ENCODE assay signal across 20 cellular contexts in the genomic region with DNA sequence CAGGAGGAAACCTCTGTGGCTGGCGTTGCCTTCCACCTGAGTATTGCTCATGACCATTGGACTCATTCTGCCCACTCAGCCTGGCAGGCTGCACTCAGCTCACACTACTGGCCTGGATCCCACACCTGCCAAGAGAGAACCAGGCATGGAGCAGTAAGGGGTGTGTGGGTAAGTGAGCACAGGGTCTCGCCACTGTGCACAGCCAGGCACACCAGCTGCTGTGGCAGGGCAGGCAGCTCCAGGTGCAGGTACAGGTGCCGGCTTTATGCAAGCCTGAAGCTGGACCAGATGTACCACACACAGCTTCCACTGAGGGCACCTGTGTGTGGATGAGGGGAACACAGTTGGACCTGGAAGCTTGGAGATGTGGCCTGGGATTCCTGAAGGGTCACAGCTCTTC.
DNase-seq lines count a peak whose midpoint lies in the region; ATAC-seq, FAIRE-seq and TF ChIP-seq lines count a peak whose summit lies in the region.
"Had no signal": no experiment of that assay in that cellular context is flagged by ENCODE, and none has a peak within 500 bp of the region (broad histone marks: within the 10 kb centered on the region; RNA-seq: fewer than 3 reads in every experiment).

No MANE protein-coding gene starts in this region.

- TF ChIP-seq POLR2A in body of pancreas (IDR thresholded peaks at IDR 0.05), result no peak

- H3K27ac ChIP-seq in body of pancreas (no peak overlapping the region), kidney (ENCODE audit: low read depth in 2 of 2, low read length in 2 of 2) (no peak overlapping the region), upper lobe of right lung (no peak overlapping the region)

- intact Hi-C loops in body of pancreas (cut with DNase I) (no loop called here), kidney (cut with DNase I) (no loop called here), upper lobe of right lung (cut with DNase I) (no loop called here)

- WGBS in body of pancreas, 2 donors, result 78% methylated on average over 3 of the region's 3 CpGs; no CpG with 5 or more reads in 1 of the 2 donors

- no peak overlapping the region for H3K9ac ChIP-seq in kidney (ENCODE audit: low read length in 2 of 2)

- H3K36me3 ChIP-seq in body of pancreas (replicated peaks in 1 of 2; ENCODE audit: insufficient read depth in 1 of 2, low read depth in 2 of 2) (no peaks in the 10 kb centered on the region), kidney (ENCODE audit: control insufficient read depth in 1 of 2, insufficient read depth in 2 of 2, low read length in 2 of 2) (no peaks in the 10 kb centered on the region), upper lobe of right lung (no peaks in the 10 kb centered on the region)
- H3K36me3 ChIP-seq: HAP-1 had no signal

- DNase-seq in body of pancreas, result no peak
- DNase-seq in kidney, result peak; percentile 37
- peak; percentile 0 for DNase-seq in occipital lobe (lab: John Stamatoyannopoulos, UW)
- no peak for DNase-seq in upper lobe of right lung
- no peak for DNase-seq in DMS79 (lab: John Stamatoyannopoulos, UW)
- no peak for DNase-seq in ureter (ENCODE audit: low spot score)
- DNase-seq: C1 segment of cervical spinal cord; Calu3; CD4-positive, alpha-beta memory T cell; COR-L47; DMS53; EL; GDM1; GOT3; HFFc6 had no signal

- TF ChIP-seq CTCF in body of pancreas (IDR thresholded peaks at IDR 0.05) (no peak), kidney (IDR thresholded peaks at IDR 0.05; ENCODE audit: borderline replicate concordance, extremely low read depth, insufficient read depth) (no peak), upper lobe of right lung (IDR thresholded peaks at IDR 0.05) (no peak)

- ATAC-seq in body of pancreas, result peak; percentile 24
- peak; percentile 17 for ATAC-seq in upper lobe of right lung
- ATAC-seq in GM21825 (IDR thresholded peaks at IDR 0.05; ENCODE audit: unreplicated experiment), result no peak
- ATAC-seq: GM12878 had no signal

- H3K4me1 ChIP-seq in body of pancreas (no peaks in the 10 kb centered on the region), kidney (ENCODE audit: control insufficient read depth in 1 of 2, insufficient read depth in 1 of 2, low read depth in 1 of 2, low read length in 2 of 2) (no peaks in the 10 kb centered on the region), upper lobe of right lung (no peaks in the 10 kb centered on the region)
- H3K4me1 ChIP-seq: HAP-1 had no signal

- no peak overlapping the region for H3K4me3 ChIP-seq in body of pancreas
- no peak overlapping the region for H3K4me3 ChIP-seq in kidney (ENCODE audit: low read length in 2 of 2)
- H3K4me3 ChIP-seq in upper lobe of right lung, result no peak overlapping the region
- H3K4me3 ChIP-seq: GM12878, HAP-1 had no signal

- FAIRE-seq in kidney (lab: Jason Lieb, UNC), result no peak
- FAIRE-seq: GM12878, GM19239, H54 had no signal

- H3K27me3 ChIP-seq in body of pancreas (no peaks in the 10 kb centered on the region), upper lobe of right lung (no peaks in the 10 kb centered on the region)

- H3K9me3 ChIP-seq in body of pancreas (no peaks in the 10 kb centered on the region), kidney (ENCODE audit: control insufficient read depth in 1 of 2, low read length in 2 of 2) (no peaks in the 10 kb centered on the region), upper lobe of right lung (no peaks in the 10 kb centered on the region)
- H3K9me3 ChIP-seq: HAP-1 had no signal

Comparison
In these comparisons a context has a peak if more than half of its experiments do, and no peak if none do; other contexts are left out.
1. DNase-seq: peak in kidney (single experiment) and occipital lobe (single experiment); none in body of pancreas (0 of 4), upper lobe of right lung (single experiment), DMS79 (single experiment) and ureter (single experiment).